Comparison of ENCODE assay signal across 12 cellular contexts in genomic region chr12:69252033-69252432, GRCh38. TPM values are rescaled to one million over a fixed set of nuclear protein-coding genes. Genes with fewer than 3 reads are reported as not detected.
DNase-seq lines count a peak whose midpoint lies in the region; TF ChIP-seq lines count a peak whose summit lies in the region.
"Had no signal": no experiment of that assay in that cellular context is flagged by ENCODE, and none has a peak within 500 bp of the region (broad histone marks: within the 10 kb centered on the region; RNA-seq: fewer than 3 reads in every experiment).

No MANE protein-coding gene starts in this region.

- no peaks in the 10 kb centered on the region for H3K27me3 Mint-ChIP-seq in activated naive CD4-positive, alpha-beta T cell treated with anti-CD3 and anti-CD28 coated beads for 36 hours (ENCODE audit: low read depth)

- no peak for TF ChIP-seq POLR2A in uterus (IDR thresholded peaks at IDR 0.05)

- peak overlapping the region; percentile 59 for H3K27ac Mint-ChIP-seq in activated naive CD4-positive, alpha-beta T cell treated with anti-CD3 and anti-CD28 coated beads for 36 hours

- H3K27ac ChIP-seq in uterus, result no peak overlapping the region
- H3K27ac ChIP-seq: heart left ventricle, tibial artery had no signal

- no peak for TF ChIP-seq CTCF in uterus (IDR thresholded peaks at IDR 0.05)

- no peak overlapping the region for H3K4me3 Mint-ChIP-seq in activated naive CD4-positive, alpha-beta T cell treated with anti-CD3 and anti-CD28 coated beads for 36 hours

- H3K9me3 Mint-ChIP-seq in activated naive CD4-positive, alpha-beta T cell treated with anti-CD3 and anti-CD28 coated beads for 36 hours, result no peaks in the 10 kb centered on the region

- CTCF ChIA-PET in activated naive CD4-positive, alpha-beta T cell treated with anti-CD3 and anti-CD28 coated beads for 36 hours (lab: Charles Lee), result interaction anchor here (0.9 to 8.4 kb wide), 2 partner anchors 20 to 96 kb away, joined by 3 to 88 read pairs; no protein-coding TSS in a partner anchor

- no peaks in the 10 kb centered on the region for H3K9me3 ChIP-seq in uterus
- H3K9me3 ChIP-seq: heart left ventricle, tibial artery had no signal

- no peaks in the 10 kb centered on the region for H3K36me3 ChIP-seq in uterus

- peaks cover 16% of the 10 kb centered on the region for H3K36me3 Mint-ChIP-seq in activated naive CD4-positive, alpha-beta T cell treated with anti-CD3 and anti-CD28 coated beads for 36 hours (ENCODE audit: low read depth)

- intact Hi-C loops in activated naive CD4-positive, alpha-beta T cell treated with anti-CD3 and anti-CD28 coated beads for 36 hours (cut with micrococcal nuclease), result no loop called here
- intact Hi-C loops in uterus (cut with DNase I; ENCODE audit: low total_unique reads), result no loop called here

- no peaks in the 10 kb centered on the region for H3K27me3 ChIP-seq in uterus
- H3K27me3 ChIP-seq: heart left ventricle, tibial artery had no signal

- peaks cover 0 to 5% of the 10 kb centered on the region in 2 donors for H3K4me1 ChIP-seq in uterus

- peaks cover 54% of the 10 kb centered on the region for H3K4me1 Mint-ChIP-seq in activated naive CD4-positive, alpha-beta T cell treated with anti-CD3 and anti-CD28 coated beads for 36 hours (ENCODE audit: low read depth)

- no peak for DNase-seq in activated naive CD4-positive, alpha-beta T cell treated with anti-CD3 and anti-CD28 coated beads for 36 hours
- no peak for DNase-seq in activated naive CD4-positive, alpha-beta T cell treated with anti-CD3 and anti-CD28 coated beads, Interleukin-2, amount 50 U/mL, for 16 hours
- peak; percentile 79 for DNase-seq in M059J (ENCODE audit: low read depth)
- DNase-seq in dedifferentiated amniotic fluid mesenchymal stem cell (ENCODE audit: extremely low spot score), result peak; percentile 19
- peak; percentile 66 for DNase-seq in renal cortical epithelial cell (ENCODE audit: low read depth)
- DNase-seq in uterus, result no peak
- DNase-seq in T-helper 1 cell, result no peak
- DNase-seq in stimulated activated CD4-positive, alpha-beta T cell treated with anti-CD3 and anti-CD28 coated beads, Interleukin-12 subunit alpha, Interleukin-12 subunit beta, amount 100 ng/mL, for 4 hours, result no peak
- DNase-seq: activated CD4-positive, alpha-beta T cell treated with anti-CD3 and anti-CD28 coated beads for 4 hours; heart left ventricle; NCI-H526; tibial artery had no signal

- H3K4me3 ChIP-seq in uterus, result no peak overlapping the region
- H3K4me3 ChIP-seq: heart left ventricle, tibial artery had no signal

RNA-seq across cellular contexts. Expression of gene CPSF6, which starts 12.7 kb away (rescaled TPM):
- total RNA-seq in activated naive CD4-positive, alpha-beta T cell treated with anti-CD3 and anti-CD28 coated beads for 36 hours, result 10 to 100 TPM; 73.7 to 75.7 TPM
- total RNA-seq in M059J (2014; rRNA removed; shearing (Covaris generic)), result 18.3 and 31.9 TPM in 2 replicates
- total RNA-seq in renal cortical epithelial cell, result 15.5 and 30.2 TPM in 2 replicates
- 100 to 1,000 TPM in 2 of 4 donors, 10 to 100 TPM in 2; 27.7 to 111 (median 72.6) TPM for total RNA-seq in uterus

Comparison
In these comparisons a context has a peak if more than half of its experiments do, and no peak if none do; other contexts are left out.
1. DNase-seq: peak in M059J (single experiment), dedifferentiated amniotic fluid mesenchymal stem cell (single experiment) and renal cortical epithelial cell (single experiment); none in activated naive CD4-positive, alpha-beta T cell treated with anti-CD3 and anti-CD28 coated beads for 36 hours (single experiment), activated naive CD4-positive, alpha-beta T cell treated with anti-CD3 and anti-CD28 coated beads, Interleukin-2, amount 50 U/mL, for 16 hours (single experiment), uterus (0 of 2), T-helper 1 cell (0 of 5) and stimulated activated CD4-positive, alpha-beta T cell treated with anti-CD3 and anti-CD28 coated beads, Interleukin-12 subunit alpha, Interleukin-12 subunit beta, amount 100 ng/mL, for 4 hours (single experiment).